Comparison of ENCODE assay signal across 24 cellular contexts in the genomic region with DNA sequence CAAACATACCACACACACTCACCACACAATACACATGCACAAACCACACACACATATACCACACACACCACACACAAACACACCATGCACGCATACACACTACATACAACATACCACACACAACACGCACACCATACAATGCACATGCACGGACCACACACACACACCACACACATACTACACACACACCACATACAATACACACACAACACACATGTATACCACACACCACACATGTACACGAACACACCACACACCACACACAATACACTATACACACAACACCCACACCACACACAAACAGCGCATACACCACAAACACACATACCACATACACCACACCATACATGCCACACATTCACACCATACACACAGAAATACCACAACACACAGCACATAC.
DNase-seq lines count a peak whose midpoint lies in the region; ATAC-seq, FAIRE-seq and TF ChIP-seq lines count a peak whose summit lies in the region.
"Had no signal": no experiment of that assay in that cellular context is flagged by ENCODE, and none has a peak within 500 bp of the region (broad histone marks: within the 10 kb centered on the region; RNA-seq: fewer than 3 reads in every experiment).

No MANE protein-coding gene starts in this region.

- no peaks in the 10 kb centered on the region for H3K36me3 Mint-ChIP-seq in WTC11
- H3K36me3 Mint-ChIP-seq in natural killer cell treated with Interleukin-12 subunit alpha and Interleukin-12 subunit beta and Interleukin-15 and Interleukin-18, amount 100 ng/mL, for 72 hours = no peaks in the 10 kb centered on the region
- H3K36me3 Mint-ChIP-seq: CD4-positive, CD25-positive, alpha-beta regulatory T cell; CD8-positive, alpha-beta memory T cell had no signal

- BruUV-seq in HepG2 (replicated peaks; lab: Mats Ljungman, UMichigan) = no TSS peak

- POLR2A ChIA-PET in HepG2 (lab: Yijun Ruan, JAX) = no interaction called here
- POLR2A ChIA-PET in WTC11 (lab: Charles Lee) = no interaction called here

- H3K4me3 ChIP-seq in HepG2 (replicated peaks in 1 of 3; ENCODE audit: insufficient read depth in 1 of 3, low read depth in 2 of 3, low read length in 3 of 3) (no peak overlapping the region), right lobe of liver (no peak overlapping the region), right atrium auricular region (no peak overlapping the region)
- H3K4me3 ChIP-seq: A549, GM23248 had no signal

- intact Hi-C loops in HepG2 (cut with micrococcal nuclease; ENCODE audit: unreplicated experiment) (no loop called here), right lobe of liver (cut with DNase I) (no loop called here)

- H3K27ac ChIP-seq in HepG2 (ENCODE audit: extremely low read length, insufficient read depth, low read length) (no peak overlapping the region), right lobe of liver (no peak overlapping the region), right atrium auricular region (no peak overlapping the region)
- H3K27ac ChIP-seq: 22Rv1, A549, GM23248 had no signal

- H3K4me2 ChIP-seq in HepG2 (ENCODE audit: low read depth, low read length) = no peak overlapping the region
- H3K4me2 ChIP-seq: A549 had no signal

- FAIRE-seq in HepG2 (lab: Jason Lieb, UNC) = no peak
- FAIRE-seq: A549, G401.6, GM19239, H54 had no signal

- H3K27me3 ChIP-seq in HepG2 (ENCODE audit: control insufficient read depth in 1 of 2, insufficient read depth in 2 of 2, low read length in 2 of 2) (no peaks in the 10 kb centered on the region), right lobe of liver (no peaks in the 10 kb centered on the region), right atrium auricular region (no peaks in the 10 kb centered on the region)

- H3K4me1 ChIP-seq in HepG2 (ENCODE audit: insufficient read depth, low read length) (no peaks in the 10 kb centered on the region), right lobe of liver (no peaks in the 10 kb centered on the region), right atrium auricular region (no peaks in the 10 kb centered on the region)
- H3K4me1 ChIP-seq: A549 had no signal

- TF ChIP-seq CTCF in HepG2 (CRISPR knock-in tag; IDR thresholded peaks at IDR 0.05) = no peak
- no peak for TF ChIP-seq CTCF in right lobe of liver (IDR thresholded peaks at IDR 0.05)
- no peak for TF ChIP-seq CTCF in WTC11 (IDR thresholded peaks at IDR 0.05)
- TF ChIP-seq CTCF in right atrium auricular region (IDR thresholded peaks at IDR 0.05) = no peak

- no peak for TF ChIP-seq EP300 in HepG2 (IDR thresholded peaks at IDR 0.05; ENCODE audit: low read depth in 2 of 2, low read length in 2 of 2)
- no peak for TF ChIP-seq EP300 in HepG2 (CRISPR knock-in tag; IDR thresholded peaks at IDR 0.05; ENCODE audit: borderline replicate concordance)

- H3K9ac ChIP-seq in HepG2 (ENCODE audit: insufficient read depth, low read depth, low read length) = no peak overlapping the region
- H3K9ac ChIP-seq: GM23248 had no signal

- TF ChIP-seq RAD21 in HepG2 (CRISPR knock-in tag; IDR thresholded peaks at IDR 0.05) = no peak

- 60% methylated on average over 5 of the region's 5 CpGs for WGBS in HepG2 (ENCODE audit: low lambda C conversion rate)
- WGBS in right lobe of liver (ENCODE audit: insufficient coverage, low coverage, low lambda C conversion rate, missing lambda C conversion rate) = 98% methylated on average over 5 of the region's 5 CpGs

- H3K4me1 Mint-ChIP-seq in WTC11 = peaks cover 15% of the 10 kb centered on the region
- H3K4me1 Mint-ChIP-seq in natural killer cell treated with Interleukin-12 subunit alpha and Interleukin-12 subunit beta and Interleukin-15 and Interleukin-18, amount 100 ng/mL, for 72 hours (ENCODE audit: low read depth in 2 of 2) = no peaks in the 10 kb centered on the region
- H3K4me1 Mint-ChIP-seq: CD8-positive, alpha-beta memory T cell had no signal

- TF ChIP-seq POLR2A in HepG2 (IDR thresholded peaks at IDR 0.05; ENCODE audit: insufficient read depth in 1 of 2, low read depth in 2 of 2, low read length in 2 of 2) (no peak), right lobe of liver (IDR thresholded peaks at IDR 0.05) (no peak)

- H3K9me3 Mint-ChIP-seq in WTC11 = peaks cover 7% of the 10 kb centered on the region
- H3K9me3 Mint-ChIP-seq in natural killer cell treated with Interleukin-12 subunit alpha and Interleukin-12 subunit beta and Interleukin-15 and Interleukin-18, amount 100 ng/mL, for 72 hours = no peaks in the 10 kb centered on the region
- H3K9me3 Mint-ChIP-seq: CD4-positive, CD25-positive, alpha-beta regulatory T cell; CD8-positive, alpha-beta memory T cell had no signal

- no peaks in the 10 kb centered on the region for H3K79me2 ChIP-seq in HepG2 (ENCODE audit: insufficient read depth, low read length)

- no peak overlapping the region for H3K27ac Mint-ChIP-seq in WTC11
- no peak overlapping the region for H3K27ac Mint-ChIP-seq in natural killer cell treated with Interleukin-12 subunit alpha and Interleukin-12 subunit beta and Interleukin-15 and Interleukin-18, amount 100 ng/mL, for 72 hours
- H3K27ac Mint-ChIP-seq: CD4-positive, CD25-positive, alpha-beta regulatory T cell; CD8-positive, alpha-beta memory T cell had no signal

- no peaks in the 10 kb centered on the region for H3K27me3 Mint-ChIP-seq in WTC11 (ENCODE audit: low read depth)
- peaks cover 9 to 34% of the 10 kb centered on the region in 2 donors for H3K27me3 Mint-ChIP-seq in natural killer cell treated with Interleukin-12 subunit alpha and Interleukin-12 subunit beta and Interleukin-15 and Interleukin-18, amount 100 ng/mL, for 72 hours

- no peak for DNase-seq in HepG2 (ENCODE audit: low spot score)
- no peak for DNase-seq in right lobe of liver
- no peak for DNase-seq in WTC11 (ENCODE audit: low spot score)
- no peak for DNase-seq in natural killer cell treated with Interleukin-12 subunit alpha and Interleukin-12 subunit beta and Interleukin-15 and Interleukin-18, amount 100 ng/mL, for 72 hours (ENCODE audit: low spot score)
- no peak for DNase-seq in G401 (ENCODE audit: low spot score)
- DNase-seq in right atrium auricular region (ENCODE audit: low spot score) = no peak
- no peak for DNase-seq in left lobe of liver (ENCODE audit: low spot score)
- DNase-seq: AML-193; C1 segment of cervical spinal cord; CD4-positive, CD25-positive, alpha-beta regulatory T cell; CD8-positive, alpha-beta memory T cell; COR-L47; DMS 273 treated with DMSO at 0.1 percent for 48 hours; DMS53; DND-41; EL; GM23248; HCEC 1CT had no signal

- H4K20me1 ChIP-seq in HepG2 (ENCODE audit: insufficient read depth, low read length) = no peaks in the 10 kb centered on the region

- no peaks in the 10 kb centered on the region for H3K36me3 ChIP-seq in HepG2 (replicated peaks in 1 of 2; ENCODE audit: control insufficient read depth in 1 of 2, insufficient read depth in 2 of 2, low read length in 2 of 2)
- H3K36me3 ChIP-seq in right lobe of liver = no peaks in the 10 kb centered on the region
- no peaks in the 10 kb centered on the region for H3K36me3 ChIP-seq in right atrium auricular region

- ATAC-seq in HepG2 (no peak), right lobe of liver (no peak), WTC11 (no peak), left lobe of liver (no peak), HG02938 (IDR thresholded peaks at IDR 0.05; ENCODE audit: unreplicated experiment) (no peak)
- peak; percentile 36 to 38 for ATAC-seq in natural killer cell treated with Interleukin-12 subunit alpha and Interleukin-12 subunit beta and Interleukin-15 and Interleukin-18, amount 100 ng/mL, for 72 hours
- ATAC-seq: A549 had no signal

- CTCF ChIA-PET in HepG2 (lab: Yijun Ruan, JAX; ENCODE audit: low intra/inter-chr PET ratio, low total read pairs) (no interaction called here), WTC11 (lab: Charles Lee) (no interaction called here)

- no peak overlapping the region for H3K4me3 Mint-ChIP-seq in WTC11
- no peak overlapping the region for H3K4me3 Mint-ChIP-seq in natural killer cell treated with Interleukin-12 subunit alpha and Interleukin-12 subunit beta and Interleukin-15 and Interleukin-18, amount 100 ng/mL, for 72 hours
- H3K4me3 Mint-ChIP-seq: CD4-positive, CD25-positive, alpha-beta regulatory T cell; CD8-positive, alpha-beta memory T cell had no signal

- H3K9me3 ChIP-seq in HepG2 (ENCODE audit: low read length) (no peaks in the 10 kb centered on the region), right lobe of liver (no peaks in the 10 kb centered on the region), right atrium auricular region (no peaks in the 10 kb centered on the region)
- H3K9me3 ChIP-seq: A549 had no signal

- H2AFZ ChIP-seq in HepG2 (ENCODE audit: low read length) = no peak overlapping the region
- H2AFZ ChIP-seq: GM23248 had no signal

- in situ Hi-C loops in HepG2 (cut with HindIII; ENCODE audit: extremely low pct_ligation_motif_present, low pct_unique_long_range_greater_than_20kb) (no loop called here), G401 (cut with HindIII; ENCODE audit: low sequenced_read_pairs) (no loop called here)

TF ChIP-seq in HepG2, 621 proteins besides CTCF, POLR2A, EP300 and RAD21 (continues in another document):
- peak; percentile 89; the same call in 1 of the 2 replicates for TF ChIP-seq ZNF207 (IDR thresholded peaks at IDR 0.05; ENCODE audit: borderline replicate concordance)
- TF ChIP-seq MNT (IDR thresholded peaks at IDR 0.05) = peak; percentile 68

TF ChIP-seq in WTC11, 78 proteins besides CTCF, POLR2A, EP300 and RAD21:
- TF ChIP-seq, protein P1, sequence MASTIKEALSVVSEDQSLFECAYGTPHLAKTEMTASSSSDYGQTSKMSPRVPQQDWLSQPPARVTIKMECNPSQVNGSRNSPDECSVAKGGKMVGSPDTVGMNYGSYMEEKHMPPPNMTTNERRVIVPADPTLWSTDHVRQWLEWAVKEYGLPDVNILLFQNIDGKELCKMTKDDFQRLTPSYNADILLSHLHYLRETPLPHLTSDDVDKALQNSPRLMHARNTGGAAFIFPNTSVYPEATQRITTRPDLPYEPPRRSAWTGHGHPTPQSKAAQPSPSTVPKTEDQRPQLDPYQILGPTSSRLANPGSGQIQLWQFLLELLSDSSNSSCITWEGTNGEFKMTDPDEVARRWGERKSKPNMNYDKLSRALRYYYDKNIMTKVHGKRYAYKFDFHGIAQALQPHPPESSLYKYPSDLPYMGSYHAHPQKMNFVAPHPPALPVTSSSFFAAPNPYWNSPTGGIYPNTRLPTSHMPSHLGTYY (CRISPR knock-in tag; IDR thresholded peaks at IDR 0.05) = no peak
- 0 out of 2 replicates have a peak, but pooled peaks have one; percentile 17 for TF ChIP-seq ZBTB21 (CRISPR knock-in tag; IDR thresholded peaks at IDR 0.05; ENCODE audit: borderline replicate concordance)

Comparison
In these comparisons a context has a peak if more than half of its experiments do, and no peak if none do; other contexts are left out.
1. ATAC-seq: peak in natural killer cell treated with Interleukin-12 subunit alpha and Interleukin-12 subunit beta and Interleukin-15 and Interleukin-18, amount 100 ng/mL, for 72 hours (2 of 2); none in HepG2 (single experiment), right lobe of liver (0 of 4), WTC11 (single experiment), left lobe of liver (single experiment) and HG02938 (single experiment).
2. Of the 50 proteins assayed by ChIP-seq in both HepG2 and WTC11: peak only in HepG2: none; only in WTC11: ZBTB21; in both: none; in neither: 49.